ENCODE assay signal across 2 cellular contexts in genomic region chr4:113094802-113095201, GRCh38.
TF ChIP-seq lines count a peak whose summit lies in the region.

No MANE protein-coding gene starts in this region.

TF ChIP-seq in IMR-90, 13 proteins besides CTCF, POLR2A, EP300 and RAD21 (continued from another document):
- TF ChIP-seq ELK1 (IDR thresholded peaks at IDR 0.05; ENCODE audit: borderline replicate concordance, low read depth, low read length) = no peak
- TF ChIP-seq MAFK (IDR thresholded peaks at IDR 0.05; ENCODE audit: low read depth, low read length) = no peak
- no peak for TF ChIP-seq SMC3 (IDR thresholded peaks at IDR 0.05; ENCODE audit: low read depth, low read length)
- TF ChIP-seq NFE2L2 (IDR thresholded peaks at IDR 0.05; ENCODE audit: low read depth, low read length) = no peak
- TF ChIP-seq BHLHE40 (IDR thresholded peaks at IDR 0.05; ENCODE audit: low read depth, low read length) = no peak
- TF ChIP-seq RCOR1 (IDR thresholded peaks at IDR 0.05; ENCODE audit: insufficient replicate concordance, low read length) = no peak
- TF ChIP-seq USF2 (IDR thresholded peaks at IDR 0.05; ENCODE audit: low read depth, low read length) = no peak

TF ChIP-seq in liver, 16 proteins besides CTCF, POLR2A, EP300 and RAD21 (continued from another document):
- TF ChIP-seq REST (IDR thresholded peaks at IDR 0.05) = no peak
- TF ChIP-seq GABPA (IDR thresholded peaks at IDR 0.05 in 1 of 2, conservative IDR thresholded peaks at IDR 0.05 in 1 of 2) = no peak
- TF ChIP-seq YY1 (IDR thresholded peaks at IDR 0.05) = no peak
- TF ChIP-seq RXRA (IDR thresholded peaks at IDR 0.05) = no peak
- no peak for TF ChIP-seq HNF4G (IDR thresholded peaks at IDR 0.05)
- TF ChIP-seq SP1 (IDR thresholded peaks at IDR 0.05) = no peak
- TF ChIP-seq JUND (IDR thresholded peaks at IDR 0.05) = no peak
- TF ChIP-seq NR2F2 (IDR thresholded peaks at IDR 0.05) = no peak
